Comparison of ENCODE assay signal across 13 cellular contexts in the genomic region with DNA sequence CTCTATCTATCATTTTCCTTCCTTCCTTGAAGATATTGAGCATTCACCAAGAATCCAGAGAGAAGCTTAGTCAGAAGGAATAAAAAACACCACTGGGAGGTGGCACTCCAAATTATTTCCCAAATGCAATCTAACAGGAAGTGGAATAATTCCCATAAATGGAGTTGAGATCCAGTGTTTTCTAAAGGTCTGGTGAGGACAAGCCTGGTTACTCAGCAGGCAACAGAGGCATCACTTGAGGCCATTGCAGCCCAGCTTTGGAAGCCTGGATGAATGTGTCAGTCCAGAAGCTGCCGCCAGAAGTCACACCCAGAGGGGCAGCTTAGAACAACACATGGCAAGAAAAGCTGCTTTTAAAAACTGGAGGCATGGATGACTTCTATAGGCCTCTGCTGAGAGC.
DNase-seq lines count a peak whose midpoint lies in the region; ATAC-seq and TF ChIP-seq lines count a peak whose summit lies in the region.
"Had no signal": no experiment of that assay in that cellular context is flagged by ENCODE, and none has a peak within 500 bp of the region (broad histone marks: within the 10 kb centered on the region; RNA-seq: fewer than 3 reads in every experiment).

No MANE protein-coding gene starts in this region.

- no peaks in the 10 kb centered on the region for H3K36me3 Mint-ChIP-seq in stimulated activated naive B cell treated with anti-CD40 and anti-IgM and Interleukin-4, amounts not matched to agents 10 μg/mL and 1 μg/mL and 100 μg/mL, for 72 hours

- peak; percentile 90 for DNase-seq in HCEC 1CT
- DNase-seq in astrocyte of the spinal cord (ENCODE audit: low read depth, low spot score), result peak; percentile 56
- peak; percentile 13 to 30 for DNase-seq in heart right ventricle
- DNase-seq in stimulated activated naive B cell treated with anti-CD40 and anti-IgM and Interleukin-4, amounts not matched to agents 10 μg/mL and 1 μg/mL and 100 μg/mL, for 72 hours, result no peak
- no peak for DNase-seq in OCI-M1 (lab: John Stamatoyannopoulos, UW)
- no peak for DNase-seq in NCI-H1694 (lab: John Stamatoyannopoulos, UW)
- DNase-seq: cortex of kidney; DMS153; PC-9; stimulated activated CD4-positive, alpha-beta T cell treated with anti-CD3 and anti-CD28 coated beads, Interleukin-4, amount 100 ng/mL, for 1 hour; testis had no signal

- intact Hi-C loops in heart right ventricle (cut with DNase I), result loop anchor here in 1 of 10 donors (10.0 kb wide), 1 partner anchor 289 kb away; the partner anchor contains the start of gene KLF6

- no peaks in the 10 kb centered on the region for H3K9me3 ChIP-seq in heart right ventricle
- H3K9me3 ChIP-seq: testis had no signal

- peaks cover 0 to 38% (median 32%) of the 10 kb centered on the region in 9 donors for H3K4me1 ChIP-seq in heart right ventricle
- H3K4me1 ChIP-seq: testis had no signal

- 65 to 76% methylated on average over 1 of the region's 1 CpG for WGBS in heart right ventricle, 2 donors

- ATAC-seq in heart right ventricle (peak; percentile 21 to 85 (median 54)), GM19395 (IDR thresholded peaks at IDR 0.05; ENCODE audit: unreplicated experiment) (no peak)
- ATAC-seq in stimulated activated naive B cell treated with anti-CD40 and anti-IgM and Interleukin-4, amounts not matched to agents 10 μg/mL and 1 μg/mL and 100 μg/mL, for 72 hours (replicated peaks), result no peak

- in situ Hi-C loops in astrocyte of the spinal cord (cut with HindIII; ENCODE audit: low sequenced_read_pairs), result no loop called here

- no peak overlapping the region for H3K4me3 Mint-ChIP-seq in stimulated activated naive B cell treated with anti-CD40 and anti-IgM and Interleukin-4, amounts not matched to agents 10 μg/mL and 1 μg/mL and 100 μg/mL, for 72 hours
- H3K4me3 Mint-ChIP-seq: nephron had no signal

- H3K4me1 Mint-ChIP-seq in stimulated activated naive B cell treated with anti-CD40 and anti-IgM and Interleukin-4, amounts not matched to agents 10 μg/mL and 1 μg/mL and 100 μg/mL, for 72 hours, result peaks cover 6 to 10% of the 10 kb centered on the region in 2 donors

- H3K27me3 ChIP-seq in heart right ventricle, result no peaks in the 10 kb centered on the region
- H3K27me3 ChIP-seq: testis had no signal

- H3K9me3 Mint-ChIP-seq in stimulated activated naive B cell treated with anti-CD40 and anti-IgM and Interleukin-4, amounts not matched to agents 10 μg/mL and 1 μg/mL and 100 μg/mL, for 72 hours, result no peaks in the 10 kb centered on the region
- H3K9me3 Mint-ChIP-seq: nephron had no signal

- TF ChIP-seq CTCF in astrocyte of the spinal cord (IDR thresholded peaks at IDR 0.05; ENCODE audit: low read depth, low read length) (no peak), heart right ventricle (IDR thresholded peaks at IDR 0.05) (no peak)

- no peak overlapping the region for H3K4me3 ChIP-seq in astrocyte of the spinal cord (ENCODE audit: low read depth, low read length)
- H3K4me3 ChIP-seq in heart right ventricle, result no peak overlapping the region
- H3K4me3 ChIP-seq: PC-9, testis had no signal

- H3K36me3 ChIP-seq in heart right ventricle, result no peaks in the 10 kb centered on the region

- H3K27ac ChIP-seq in heart right ventricle, result peak overlapping the region in 6 of 10 donors; percentile 23 to 62 (median 40)
- H3K27ac ChIP-seq: PC-9, testis had no signal

- no peaks in the 10 kb centered on the region for H3K27me3 Mint-ChIP-seq in stimulated activated naive B cell treated with anti-CD40 and anti-IgM and Interleukin-4, amounts not matched to agents 10 μg/mL and 1 μg/mL and 100 μg/mL, for 72 hours

- H3K27ac Mint-ChIP-seq in stimulated activated naive B cell treated with anti-CD40 and anti-IgM and Interleukin-4, amounts not matched to agents 10 μg/mL and 1 μg/mL and 100 μg/mL, for 72 hours, result peak overlapping the region; percentile 69
- H3K27ac Mint-ChIP-seq: nephron had no signal

Comparison
In these comparisons a context has a peak if more than half of its experiments do, and no peak if none do; other contexts are left out.
1. DNase-seq: peak in HCEC 1CT (single experiment), astrocyte of the spinal cord (single experiment) and heart right ventricle (2 of 2); none in stimulated activated naive B cell treated with anti-CD40 and anti-IgM and Interleukin-4, amounts not matched to agents 10 μg/mL and 1 μg/mL and 100 μg/mL, for 72 hours (single experiment), OCI-M1 (single experiment) and NCI-H1694 (single experiment).
2. ATAC-seq: peak in heart right ventricle (8 of 8); none in stimulated activated naive B cell treated with anti-CD40 and anti-IgM and Interleukin-4, amounts not matched to agents 10 μg/mL and 1 μg/mL and 100 μg/mL, for 72 hours (0 of 2) and GM19395 (single experiment).